In the genomic region with DNA sequence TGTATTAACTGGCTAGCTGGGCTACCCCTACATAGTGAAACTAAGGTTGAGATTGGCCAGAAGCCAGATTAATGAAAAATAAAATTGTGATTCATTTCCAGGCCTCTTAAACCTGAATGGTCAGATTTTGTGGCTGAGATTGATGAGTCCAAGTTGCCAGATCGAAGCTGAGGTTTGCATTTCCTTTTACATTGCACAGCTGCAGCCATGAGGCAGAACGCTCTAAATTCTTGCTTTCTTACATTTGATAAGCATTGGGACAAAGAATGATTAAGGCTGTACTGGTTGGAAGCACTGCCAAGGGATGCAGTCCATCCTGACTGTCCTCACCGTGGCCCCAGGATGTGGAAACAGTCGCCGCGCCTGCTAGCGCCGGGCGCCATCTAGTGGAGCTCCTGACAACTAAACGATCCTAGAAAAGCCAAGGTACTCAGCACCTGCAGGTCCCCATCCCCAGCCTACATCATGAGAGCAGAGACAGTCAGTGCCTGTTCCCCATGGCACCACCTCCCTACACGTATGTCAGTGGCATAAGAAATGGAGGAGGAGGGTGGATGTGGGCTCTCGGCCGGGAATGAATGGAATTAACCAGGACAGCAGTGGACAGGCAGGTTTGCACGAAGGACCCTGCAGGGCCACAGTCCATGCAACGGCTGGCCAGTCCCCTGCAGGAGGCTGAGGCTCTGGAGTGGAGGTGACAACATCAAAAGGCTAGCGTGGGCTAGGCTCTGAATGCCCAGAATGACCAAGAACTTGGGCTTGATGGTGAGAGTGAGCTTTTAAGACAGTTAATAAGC, we compare ENCODE assay signal across 1 cellular context.
A peak's percentile ranks its signal among the peaks of the same experiment; 100 is the strongest.
TF ChIP-seq lines count a peak whose summit lies in the region.

No MANE protein-coding gene starts in this region.

TF ChIP-seq in H1, 55 proteins besides CTCF, POLR2A, EP300 and RAD21 (continued from another document):
- TF ChIP-seq SIRT6 (IDR thresholded peaks at IDR 0.05; ENCODE audit: low read length) (no peak), BCL11A (IDR thresholded peaks at IDR 0.05; ENCODE audit: low read depth in 2 of 2, low read length in 2 of 2) (no peak), RBBP5 (IDR thresholded peaks at IDR 0.05; ENCODE audit: borderline replicate concordance, low read depth, low read length) (no peak), MAX (IDR thresholded peaks at IDR 0.05) (0 out of 2 replicates have a peak, but pooled peaks have one; percentile 8), PHF8 (conservative IDR thresholded peaks at IDR 0.05; ENCODE audit: low read depth, low read length) (no peak), TBP (IDR thresholded peaks at IDR 0.05; ENCODE audit: low read depth, low read length) (no peak), CBX8 (IDR thresholded peaks at IDR 0.05; ENCODE audit: borderline replicate concordance, low read depth, low read length) (no peak)
- TF ChIP-seq, protein P1, sequence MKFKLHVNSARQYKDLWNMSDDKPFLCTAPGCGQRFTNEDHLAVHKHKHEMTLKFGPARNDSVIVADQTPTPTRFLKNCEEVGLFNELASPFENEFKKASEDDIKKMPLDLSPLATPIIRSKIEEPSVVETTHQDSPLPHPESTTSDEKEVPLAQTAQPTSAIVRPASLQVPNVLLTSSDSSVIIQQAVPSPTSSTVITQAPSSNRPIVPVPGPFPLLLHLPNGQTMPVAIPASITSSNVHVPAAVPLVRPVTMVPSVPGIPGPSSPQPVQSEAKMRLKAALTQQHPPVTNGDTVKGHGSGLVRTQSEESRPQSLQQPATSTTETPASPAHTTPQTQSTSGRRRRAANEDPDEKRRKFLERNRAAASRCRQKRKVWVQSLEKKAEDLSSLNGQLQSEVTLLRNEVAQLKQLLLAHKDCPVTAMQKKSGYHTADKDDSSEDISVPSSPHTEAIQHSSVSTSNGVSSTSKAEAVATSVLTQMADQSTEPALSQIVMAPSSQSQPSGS (IDR thresholded peaks at IDR 0.05; ENCODE audit: low read length): no peak
- TF ChIP-seq, protein P2, sequence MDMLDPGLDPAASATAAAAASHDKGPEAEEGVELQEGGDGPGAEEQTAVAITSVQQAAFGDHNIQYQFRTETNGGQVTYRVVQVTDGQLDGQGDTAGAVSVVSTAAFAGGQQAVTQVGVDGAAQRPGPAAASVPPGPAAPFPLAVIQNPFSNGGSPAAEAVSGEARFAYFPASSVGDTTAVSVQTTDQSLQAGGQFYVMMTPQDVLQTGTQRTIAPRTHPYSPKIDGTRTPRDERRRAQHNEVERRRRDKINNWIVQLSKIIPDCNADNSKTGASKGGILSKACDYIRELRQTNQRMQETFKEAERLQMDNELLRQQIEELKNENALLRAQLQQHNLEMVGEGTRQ (IDR thresholded peaks at IDR 0.05; ENCODE audit: low read length): no peak
TF ChIP-seq in H1: peak in this region for 3.
